Comparison of ENCODE assay signal across 9 cellular contexts in genomic region chr11:62427630-62428233, GRCh38. TPM values are rescaled to one million over a fixed set of nuclear protein-coding genes. Genes with fewer than 3 reads are reported as not detected.
DNase-seq lines count a peak whose midpoint lies in the region; ATAC-seq and TF ChIP-seq lines count a peak whose summit lies in the region.
"Had no signal": no experiment of that assay in that cellular context is flagged by ENCODE, and none has a peak within 500 bp of the region (broad histone marks: within the 10 kb centered on the region; RNA-seq: fewer than 3 reads in every experiment).

No MANE protein-coding gene starts in this region.

- peaks cover 85% of the 10 kb centered on the region for H3K4me1 Mint-ChIP-seq in CD14-positive monocyte
- H3K4me1 Mint-ChIP-seq in activated T-helper 17 cell treated with anti-CD3 and anti-CD28 coated beads, Interleukin-2, amount 50 U/mL, for 72 hours: peaks cover 23% of the 10 kb centered on the region

- H3K36me3 Mint-ChIP-seq in CD14-positive monocyte: peaks cover 0 to 10% of the 10 kb centered on the region in 2 donors
- H3K36me3 Mint-ChIP-seq in activated T-helper 17 cell treated with anti-CD3 and anti-CD28 coated beads, Interleukin-2, amount 50 U/mL, for 72 hours (ENCODE audit: low read depth): no peaks in the 10 kb centered on the region

- H3F3A ChIP-seq in Loucy (ENCODE audit: low read depth): no peaks in the 10 kb centered on the region

- H3K4me3 Mint-ChIP-seq in CD14-positive monocyte: peak overlapping the region in 1 of 2 donors; percentile 54
- H3K4me3 Mint-ChIP-seq in activated T-helper 17 cell treated with anti-CD3 and anti-CD28 coated beads, Interleukin-2, amount 50 U/mL, for 72 hours: peak overlapping the region; percentile 75

- H3K27ac Mint-ChIP-seq in CD14-positive monocyte: peak overlapping the region; percentile 91 to 98 (median 96)
- H3K27ac Mint-ChIP-seq in activated T-helper 17 cell treated with anti-CD3 and anti-CD28 coated beads, Interleukin-2, amount 50 U/mL, for 72 hours: peak overlapping the region; percentile 91

- H3K9me2 ChIP-seq in Loucy (replicated peaks; ENCODE audit: low read depth, low read length) (no peaks in the 10 kb centered on the region), Karpas-422 (replicated peaks; ENCODE audit: insufficient read depth, low read length) (no peaks in the 10 kb centered on the region)

- peak; percentile 69 for DNase-seq in CD14-positive monocyte (ENCODE audit: low spot score)
- DNase-seq in Karpas-422: no peak
- no peak for DNase-seq in epidermal melanocyte (ENCODE audit: insufficient read length, low spot score)
- no peak for DNase-seq in NCI-H1048 (lab: John Stamatoyannopoulos, UW)

- H3K27me3 ChIP-seq in Loucy (ENCODE audit: insufficient read depth, low read length, poor library complexity, severe bottlenecking): no peaks in the 10 kb centered on the region
- no peaks in the 10 kb centered on the region for H3K27me3 ChIP-seq in Karpas-422 (ENCODE audit: low read length)

- H3K79me2 ChIP-seq in Loucy (ENCODE audit: insufficient read depth, low read length): no peaks in the 10 kb centered on the region
- no peaks in the 10 kb centered on the region for H3K79me2 ChIP-seq in Karpas-422 (ENCODE audit: low read length)

- H2AFZ ChIP-seq in Loucy (ENCODE audit: low read length) (peak overlapping the region; percentile 78), Karpas-422 (ENCODE audit: low read length) (no peak overlapping the region)

- H3K9ac ChIP-seq in Loucy (ENCODE audit: low read depth, low read length, poor library complexity, severe bottlenecking): peak overlapping the region; percentile 7
- no peak overlapping the region for H3K9ac ChIP-seq in Karpas-422 (ENCODE audit: low read length)

- H3K4me1 ChIP-seq in Loucy (ENCODE audit: insufficient read depth, low read length, poor library complexity, severe bottlenecking): peaks cover 26% of the 10 kb centered on the region
- H3K4me1 ChIP-seq in mesodermal cell (ENCODE audit: control insufficient read depth, insufficient read depth, low read length, poor library complexity, severe bottlenecking): peaks cover 41% of the 10 kb centered on the region
- no peaks in the 10 kb centered on the region for H3K4me1 ChIP-seq in Karpas-422 (ENCODE audit: low read length)

- intact Hi-C loops in CD14-positive monocyte (cut with micrococcal nuclease): loop anchor here (2.0 to 10.0 kb wide), 4 partner anchors 69 to 117 kb away; partner anchors contain the start of gene AHNAK (in 1 of the 2)

- peak overlapping the region; percentile 84 for H3K27ac ChIP-seq in mesodermal cell (ENCODE audit: low read depth, low read length, severe bottlenecking)
- H3K27ac ChIP-seq in Karpas-422 (ENCODE audit: low read length): no peak overlapping the region

- H3K9me3 ChIP-seq in Loucy (ENCODE audit: insufficient read depth, low read depth, low read length): no peaks in the 10 kb centered on the region
- peaks cover 6% of the 10 kb centered on the region for H3K9me3 ChIP-seq in mesodermal cell (ENCODE audit: control insufficient read depth, low read length)
- H3K9me3 ChIP-seq in Karpas-422 (ENCODE audit: low read length): no peaks in the 10 kb centered on the region

- TF ChIP-seq CTCF in CD14-positive monocyte (IDR thresholded peaks at IDR 0.05) (no peak), Loucy (conservative IDR thresholded peaks at IDR 0.05; ENCODE audit: low read length) (no peak)

- WGBS in mesodermal cell (ENCODE audit: insufficient coverage in 2 of 2), 2 experiments: 80 to 87% methylated on average over 5 of the region's 6 CpGs

- H3K36me3 ChIP-seq in Loucy (ENCODE audit: insufficient read depth, low read length) (no peaks in the 10 kb centered on the region), mesodermal cell (ENCODE audit: control insufficient read depth, insufficient read depth, low read length) (no peaks in the 10 kb centered on the region), Karpas-422 (ENCODE audit: insufficient read depth, low read length) (no peaks in the 10 kb centered on the region)

- H3K4me2 ChIP-seq in Loucy (ENCODE audit: low read depth, low read length, poor library complexity, severe bottlenecking) (no peak overlapping the region), Karpas-422 (ENCODE audit: low read depth, low read length, poor library complexity, severe bottlenecking) (no peak overlapping the region)

- H4K20me1 ChIP-seq in Loucy (ENCODE audit: insufficient read depth, low read length, poor library complexity, severe bottlenecking) (no peaks in the 10 kb centered on the region), Karpas-422 (ENCODE audit: insufficient read depth, low read depth, low read length) (no peaks in the 10 kb centered on the region)

- H3K9me3 Mint-ChIP-seq in CD14-positive monocyte: no peaks in the 10 kb centered on the region
- no peaks in the 10 kb centered on the region for H3K9me3 Mint-ChIP-seq in activated T-helper 17 cell treated with anti-CD3 and anti-CD28 coated beads, Interleukin-2, amount 50 U/mL, for 72 hours

- H3K4me3 ChIP-seq in Loucy (ENCODE audit: low read length, poor library complexity, severe bottlenecking) (no peak overlapping the region), mesodermal cell (ENCODE audit: extremely low read depth, insufficient read depth, low read length, poor library complexity, severe bottlenecking) (no peak overlapping the region), Karpas-422 (ENCODE audit: low read length) (no peak overlapping the region)

- ATAC-seq in activated T-helper 17 cell treated with anti-CD3 and anti-CD28 coated beads, Interleukin-2, amount 50 U/mL, for 72 hours (replicated peaks): peak; percentile 80
- ATAC-seq in GM18909 (IDR thresholded peaks at IDR 0.05; ENCODE audit: poor library complexity, unreplicated experiment): no peak

- H3K27me3 Mint-ChIP-seq in CD14-positive monocyte (ENCODE audit: low read depth in 3 of 3): peaks cover 0 to 2% (median 0%) of the 10 kb centered on the region in 3 donors
- no peaks in the 10 kb centered on the region for H3K27me3 Mint-ChIP-seq in activated T-helper 17 cell treated with anti-CD3 and anti-CD28 coated beads, Interleukin-2, amount 50 U/mL, for 72 hours

RNA-seq across cellular contexts. Expression of gene SCGB1A1, which starts 8.9 kb away (rescaled TPM):
- not detected for polyA plus RNA-seq in CD14-positive monocyte
- total RNA-seq in activated T-helper 17 cell treated with anti-CD3 and anti-CD28 coated beads, Interleukin-2, amount 50 U/mL, for 72 hours: not detected
- not detected for polyA plus RNA-seq in mesodermal cell (2013, experiment 1 of 2)
- not detected for polyA plus RNA-seq in mesodermal cell (2013, experiment 2 of 2)
- not detected in 2 replicates for total RNA-seq in Karpas-422 (2014; rRNA removed; shearing (Covaris generic); ENCODE audit: low replicate concordance)
- total RNA-seq: frontal cortex had no signal
